In genomic region chr2:200300650-200301314, GRCh38 we compare ENCODE assay signal across 1 cellular context.
TF ChIP-seq lines count a peak whose summit lies in the region.

No MANE protein-coding gene starts in this region.

TF ChIP-seq in HCT116, 20 proteins besides CTCF, POLR2A, EP300 and RAD21 (continued from another document):
- TF ChIP-seq, protein P1, sequence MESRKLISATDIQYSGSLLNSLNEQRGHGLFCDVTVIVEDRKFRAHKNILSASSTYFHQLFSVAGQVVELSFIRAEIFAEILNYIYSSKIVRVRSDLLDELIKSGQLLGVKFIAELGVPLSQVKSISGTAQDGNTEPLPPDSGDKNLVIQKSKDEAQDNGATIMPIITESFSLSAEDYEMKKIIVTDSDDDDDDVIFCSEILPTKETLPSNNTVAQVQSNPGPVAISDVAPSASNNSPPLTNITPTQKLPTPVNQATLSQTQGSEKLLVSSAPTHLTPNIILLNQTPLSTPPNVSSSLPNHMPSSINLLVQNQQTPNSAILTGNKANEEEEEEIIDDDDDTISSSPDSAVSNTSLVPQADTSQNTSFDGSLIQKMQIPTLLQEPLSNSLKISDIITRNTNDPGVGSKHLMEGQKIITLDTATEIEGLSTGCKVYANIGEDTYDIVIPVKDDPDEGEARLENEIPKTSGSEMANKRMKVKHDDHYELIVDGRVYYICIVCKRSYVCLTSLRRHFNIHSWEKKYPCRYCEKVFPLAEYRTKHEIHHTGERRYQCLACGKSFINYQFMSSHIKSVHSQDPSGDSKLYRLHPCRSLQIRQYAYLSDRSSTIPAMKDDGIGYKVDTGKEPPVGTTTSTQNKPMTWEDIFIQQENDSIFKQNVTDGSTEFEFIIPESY (IDR thresholded peaks at IDR 0.05; ENCODE audit: extremely low read depth, insufficient replicate concordance, low read length) = no peak
- peak; percentile 81 for TF ChIP-seq FOSL1 (IDR thresholded peaks at IDR 0.05; ENCODE audit: low read depth)
- no peak for TF ChIP-seq EGR1 (IDR thresholded peaks at IDR 0.05; ENCODE audit: low read depth)
